Comparison of ENCODE assay signal across 15 cellular contexts in genomic region chr13:43390582-43390981, GRCh38.
DNase-seq lines count a peak whose midpoint lies in the region; ATAC-seq lines count a peak whose summit lies in the region.
"Had no signal": no experiment of that assay in that cellular context is flagged by ENCODE, and none has a peak within 500 bp of the region (broad histone marks: within the 10 kb centered on the region; RNA-seq: fewer than 3 reads in every experiment).

No MANE protein-coding gene starts in this region.

- peak; percentile 51 for ATAC-seq in HG02642 (IDR thresholded peaks at IDR 0.05; ENCODE audit: poor library complexity, unreplicated experiment)
- peak; percentile 75 for ATAC-seq in HG03432 (IDR thresholded peaks at IDR 0.05; ENCODE audit: unreplicated experiment)

- DNase-seq in NOMO-1 treated with DMSO at 0.1 percent for 48 hours (lab: John Stamatoyannopoulos, UW; ENCODE audit: unreplicated experiment) = peak; percentile 49
- DNase-seq in NOMO-1 treated with dmso at 0.1 percent for 144 hours (lab: John Stamatoyannopoulos, UW; ENCODE audit: unreplicated experiment) = no peak
- no peak for DNase-seq in islet precursor cell
- no peak for DNase-seq in NCI-H1436 (lab: John Stamatoyannopoulos, UW)
- no peak for DNase-seq in A172 (ENCODE audit: low spot score)
- DNase-seq in LoVo (ENCODE audit: low spot score) = no peak
- DNase-seq: caudate nucleus; CD8-positive, alpha-beta memory T cell; NCI-H2029 treated with DMSO at 0.1 percent for 48 hours; NK-92 treated with Interleukin-12 subunit alpha and Interleukin-12 subunit beta, amount 100 ng/mL, for 24 hours; ovary; spleen; thyroid gland had no signal
